ENCODE assay signal across 17 cellular contexts in the genomic region with DNA sequence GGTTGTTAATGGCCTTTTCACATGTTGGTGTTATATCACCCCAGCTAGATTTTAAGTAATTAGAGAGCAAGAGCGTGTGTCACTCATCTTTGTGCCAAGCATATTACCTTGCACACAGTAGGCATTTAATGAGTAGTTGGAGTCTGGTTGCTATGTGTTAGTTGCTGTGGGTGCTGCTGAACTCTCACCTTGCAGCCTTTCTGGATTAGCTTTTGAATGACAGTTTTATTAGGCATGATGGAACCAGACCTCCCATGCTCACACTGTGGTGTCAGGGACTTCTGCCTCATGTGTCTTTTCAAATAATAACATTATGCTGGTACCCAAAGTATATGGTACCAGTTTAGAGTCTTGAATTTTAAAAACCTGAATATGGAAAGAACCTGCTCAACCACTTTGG. TPM values are rescaled to one million over a fixed set of nuclear protein-coding genes. Genes with fewer than 3 reads are reported as not detected.
DNase-seq lines count a peak whose midpoint lies in the region; ATAC-seq and TF ChIP-seq lines count a peak whose summit lies in the region.
"Had no signal": no experiment of that assay in that cellular context is flagged by ENCODE, and none has a peak within 500 bp of the region (broad histone marks: within the 10 kb centered on the region; RNA-seq: fewer than 3 reads in every experiment).

No MANE protein-coding gene starts in this region.

- H3K4me3 ChIP-seq in cardiac muscle cell (no peak overlapping the region), SJSA1 (no peak overlapping the region), neural progenitor cell (no peak overlapping the region), upper lobe of right lung (no peak overlapping the region)
- no peak overlapping the region for H3K4me3 ChIP-seq in CD4-positive, alpha-beta memory T cell (ENCODE audit: low read length in 2 of 2)
- H3K4me3 ChIP-seq: GM12878, HAP-1 had no signal

- H3K27ac ChIP-seq in cardiac muscle cell (peak overlapping the region; percentile 98), SJSA1 (peak overlapping the region; percentile 5; the same call in 1 of the 2 replicates), neural progenitor cell (no peak overlapping the region), upper lobe of right lung (no peak overlapping the region)
- H3K27ac ChIP-seq in CD4-positive, alpha-beta memory T cell (ENCODE audit: low read depth, low read length) = no peak overlapping the region
- H3K27ac ChIP-seq: HL-60 had no signal

- intact Hi-C loops in left ventricle myocardium superior (cut with micrococcal nuclease) = loop anchor here (10.0 kb wide), 1 partner anchor 65 kb away; the partner anchor contains the start of gene REV3L
- intact Hi-C loops in CD4-positive, alpha-beta memory T cell (cut with micrococcal nuclease) = no loop called here
- intact Hi-C loops in upper lobe of right lung (cut with DNase I) = no loop called here

- no peaks in the 10 kb centered on the region for H3K36me3 Mint-ChIP-seq in neural progenitor cell
- H3K36me3 Mint-ChIP-seq in CD4-positive, alpha-beta memory T cell = peaks cover 2 to 13% of the 10 kb centered on the region in 2 donors

- no peaks in the 10 kb centered on the region for H3K9me3 Mint-ChIP-seq in neural progenitor cell
- no peaks in the 10 kb centered on the region for H3K9me3 Mint-ChIP-seq in CD4-positive, alpha-beta memory T cell
- H3K9me3 Mint-ChIP-seq: CD4-positive, CD25-positive, alpha-beta regulatory T cell had no signal

- POLR2A ChIA-PET in CD4-positive, alpha-beta memory T cell (lab: Charles Lee; ENCODE audit: partially characterized antibody) = no interaction called here

- peaks cover 42% of the 10 kb centered on the region for H3K4me1 ChIP-seq in cardiac muscle cell (ENCODE audit: low read depth)
- H3K4me1 ChIP-seq in SJSA1 (replicated peaks) = peaks cover 68% of the 10 kb centered on the region
- peaks cover 40% of the 10 kb centered on the region for H3K4me1 ChIP-seq in neural progenitor cell
- no peaks in the 10 kb centered on the region for H3K4me1 ChIP-seq in CD4-positive, alpha-beta memory T cell (ENCODE audit: insufficient read depth, low read length)
- H3K4me1 ChIP-seq in upper lobe of right lung = peaks cover 32% of the 10 kb centered on the region

- no peak overlapping the region for H3K9ac ChIP-seq in neural progenitor cell

- H3K36me3 ChIP-seq in cardiac muscle cell = no peaks in the 10 kb centered on the region
- no peaks in the 10 kb centered on the region for H3K36me3 ChIP-seq in SJSA1
- H3K36me3 ChIP-seq in neural progenitor cell = no peaks in the 10 kb centered on the region
- H3K36me3 ChIP-seq in CD4-positive, alpha-beta memory T cell (ENCODE audit: insufficient read depth, low read length) = no peaks in the 10 kb centered on the region
- H3K36me3 ChIP-seq in upper lobe of right lung = no peaks in the 10 kb centered on the region
- H3K36me3 ChIP-seq: HAP-1 had no signal

- peaks cover 43% of the 10 kb centered on the region for H3K4me1 Mint-ChIP-seq in neural progenitor cell
- no peaks in the 10 kb centered on the region for H3K4me1 Mint-ChIP-seq in CD4-positive, alpha-beta memory T cell
- H3K4me1 Mint-ChIP-seq: B cell had no signal

- CTCF ChIA-PET in CD4-positive, alpha-beta memory T cell (lab: Charles Lee; ENCODE audit: partially characterized antibody) = no interaction called here

- H3K4me2 ChIP-seq in neural progenitor cell = peak overlapping the region; percentile 17

- H4K20me1 ChIP-seq in neural progenitor cell (ENCODE audit: low read depth) = no peaks in the 10 kb centered on the region

- H3K27me3 Mint-ChIP-seq in neural progenitor cell (ENCODE audit: insufficient read depth, low read depth) = no peaks in the 10 kb centered on the region
- H3K27me3 Mint-ChIP-seq in CD4-positive, alpha-beta memory T cell = no peaks in the 10 kb centered on the region
- H3K27me3 Mint-ChIP-seq: B cell; CD4-positive, CD25-positive, alpha-beta regulatory T cell had no signal

- H3K27me3 ChIP-seq in cardiac muscle cell (no peaks in the 10 kb centered on the region), SJSA1 (replicated peaks) (no peaks in the 10 kb centered on the region), neural progenitor cell (no peaks in the 10 kb centered on the region), upper lobe of right lung (no peaks in the 10 kb centered on the region)
- H3K27me3 ChIP-seq in CD4-positive, alpha-beta memory T cell (ENCODE audit: insufficient read depth, low read length) = no peaks in the 10 kb centered on the region

- no peak overlapping the region for H2AFZ ChIP-seq in neural progenitor cell (replicated peaks)

- ATAC-seq in left ventricle myocardium superior (no peak), upper lobe of right lung (no peak)
- ATAC-seq: GM12878 had no signal

- H3K27ac Mint-ChIP-seq in neural progenitor cell = no peak overlapping the region
- H3K27ac Mint-ChIP-seq in CD4-positive, alpha-beta memory T cell = no peak overlapping the region
- H3K27ac Mint-ChIP-seq: B cell had no signal

- TF ChIP-seq CTCF in cardiac muscle cell (IDR thresholded peaks at IDR 0.05; ENCODE audit: low read depth, low read length) = no peak
- no peak for TF ChIP-seq CTCF in neural progenitor cell (IDR thresholded peaks at IDR 0.05)
- TF ChIP-seq CTCF in upper lobe of right lung (IDR thresholded peaks at IDR 0.05) = no peak

- peaks cover 26% of the 10 kb centered on the region for H3F3A ChIP-seq in neural progenitor cell (ENCODE audit: low read depth)

- H3K9me3 ChIP-seq in cardiac muscle cell (ENCODE audit: low read depth) (no peaks in the 10 kb centered on the region), SJSA1 (replicated peaks) (no peaks in the 10 kb centered on the region), neural progenitor cell (ENCODE audit: low read depth) (no peaks in the 10 kb centered on the region), upper lobe of right lung (no peaks in the 10 kb centered on the region)
- H3K9me3 ChIP-seq in CD4-positive, alpha-beta memory T cell (ENCODE audit: control insufficient read depth in 1 of 2, low read length in 2 of 2) = no peaks in the 10 kb centered on the region
- H3K9me3 ChIP-seq: HAP-1 had no signal

- DNase-seq in cardiac muscle cell (ENCODE audit: low read depth in 1 of 2, low spot score in 1 of 2) (no peak), left ventricle myocardium superior (no peak), SJSA1 (ENCODE audit: low read depth in 1 of 2, low spot score in 2 of 2) (no peak), neural progenitor cell (ENCODE audit: low spot score) (no peak), dermis blood vessel endothelial cell (no peak), upper lobe of right lung (no peak)
- no peak for DNase-seq in CD4-positive, alpha-beta memory T cell
- DNase-seq: Calu3; CD4-positive, CD25-positive, alpha-beta regulatory T cell; GDM1; NCI-H1105; NCI-H187 treated with DMSO at 0.1 percent for 48 hours; SHP77 treated with DMSO at 0.1 percent for 48 hours had no signal

- no peak overlapping the region for H3K4me3 Mint-ChIP-seq in neural progenitor cell
- H3K4me3 Mint-ChIP-seq in CD4-positive, alpha-beta memory T cell = no peak overlapping the region
- H3K4me3 Mint-ChIP-seq: B cell; CD4-positive, CD25-positive, alpha-beta regulatory T cell had no signal

- peaks cover 3% of the 10 kb centered on the region for H3K79me2 ChIP-seq in neural progenitor cell (ENCODE audit: low read depth)

RNA-seq across cellular contexts. Expression of gene TRAF3IP2, which starts 55.9 kb away (rescaled TPM):
- total RNA-seq in cardiac muscle cell (19.0 and 28.9 TPM in 2 replicates), left ventricle myocardium superior (9.7 TPM), neural progenitor cell (ENCODE audit: low replicate concordance) (0.59 and 0.60 TPM in 2 replicates), dermis blood vessel endothelial cell (16.5 and 17.3 TPM in 2 replicates), upper lobe of right lung (32.1 TPM)
- polyA plus RNA-seq in cardiac muscle cell = 15.2 and 20.8 TPM in 2 replicates
- total RNA-seq in SJSA1 (2014; rRNA removed; shearing (Covaris generic)) = 25.2 and 30.4 TPM in 2 replicates
- 10 to 100 TPM; 18.2 to 19.7 TPM for total RNA-seq in CD4-positive, alpha-beta memory T cell
- 10 to 100 TPM; 15.6 to 17.8 TPM for polyA plus RNA-seq in CD4-positive, alpha-beta memory T cell

Comparison
In these comparisons a context has a peak if more than half of its experiments do, and no peak if none do; other contexts are left out.
1. H3K27ac ChIP-seq: peak in cardiac muscle cell (single experiment) and SJSA1 (single experiment); none in neural progenitor cell (single experiment), CD4-positive, alpha-beta memory T cell (single experiment) and upper lobe of right lung (single experiment).